ENCODE assay signal across 21 cellular contexts in the genomic region with DNA sequence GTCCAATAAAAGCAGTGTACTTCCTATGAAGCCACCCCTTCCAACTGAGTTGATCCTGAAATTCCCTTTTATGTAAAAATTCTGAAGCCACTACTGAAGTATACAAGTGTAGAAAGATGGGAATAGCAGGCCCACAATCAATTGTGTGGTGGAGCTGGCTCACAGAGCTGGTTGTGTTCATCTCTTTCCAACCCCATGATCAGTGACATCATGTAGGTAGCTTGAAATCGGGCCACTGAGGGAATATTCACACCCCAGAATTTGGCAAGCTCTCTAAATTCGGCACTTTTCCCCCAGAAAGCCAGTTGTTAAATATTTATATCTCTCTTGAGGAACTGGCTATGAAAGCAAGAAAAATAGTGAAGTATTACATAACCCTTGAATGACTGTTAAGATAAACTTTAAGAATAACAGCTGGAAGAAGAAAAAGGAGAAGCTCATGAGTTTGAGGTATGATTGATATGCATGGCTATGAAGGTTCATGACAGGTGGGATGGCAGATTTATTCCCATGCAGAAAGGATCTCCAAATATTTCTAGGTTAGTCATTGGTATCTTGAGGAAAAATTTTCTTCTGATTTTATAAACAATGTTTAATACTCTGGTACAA. TPM values are rescaled to one million over a fixed set of nuclear protein-coding genes. Genes with fewer than 3 reads are reported as not detected.
DNase-seq lines count a peak whose midpoint lies in the region; ATAC-seq and TF ChIP-seq lines count a peak whose summit lies in the region.
"Had no signal": no experiment of that assay in that cellular context is flagged by ENCODE, and none has a peak within 500 bp of the region (broad histone marks: within the 10 kb centered on the region; RNA-seq: fewer than 3 reads in every experiment).

No MANE protein-coding gene starts in this region.

- TF ChIP-seq POLR2A in stomach (IDR thresholded peaks at IDR 0.05): no peak

- 51 to 75% (median 60%) methylated on average over 2 of the region's 2 CpGs for WGBS in stomach, 5 donors

- no peaks in the 10 kb centered on the region for H3K9me3 ChIP-seq in CD4-positive, alpha-beta T cell (ENCODE audit: control insufficient read depth, low read length)
- no peaks in the 10 kb centered on the region for H3K9me3 ChIP-seq in stomach
- H3K9me3 ChIP-seq: colonic mucosa, upper lobe of right lung had no signal

- ATAC-seq in CD4-positive, alpha-beta T cell (ENCODE audit: poor library complexity): no peak
- ATAC-seq in sciatic nerve (peak; percentile 96), left lobe of liver (no peak)
- ATAC-seq in stimulated activated naive B cell treated with anti-CD40 and anti-IgM and Interleukin-4, amounts not matched to agents 10 μg/mL and 1 μg/mL and 100 μg/mL, for 72 hours (replicated peaks): no peak
- ATAC-seq: foreskin keratinocyte; stimulated activated naive CD8-positive, alpha-beta T cell treated with anti-CD3 and anti-CD28 coated beads, Interleukin-15, amount 100 ng/mL, for 72 hours; upper lobe of right lung had no signal

- CTCF ChIA-PET in CD4-positive, alpha-beta T cell (lab: Charles Lee): no interaction called here

- no peak for DNase-seq in CD4-positive, alpha-beta T cell
- DNase-seq in NOMO-1 treated with dmso at 0.1 percent for 144 hours (lab: John Stamatoyannopoulos, UW; ENCODE audit: unreplicated experiment) (peak; percentile 66), choroid plexus epithelial cell (ENCODE audit: low read depth) (peak; percentile 5), sciatic nerve (ENCODE audit: low spot score) (no peak), activated gamma-delta T cell (lab: John Stamatoyannopoulos, UW) (no peak), stomach (no peak), left lobe of liver (ENCODE audit: low spot score) (no peak)
- no peak for DNase-seq in stimulated activated naive B cell treated with anti-CD40 and anti-IgM and Interleukin-4, amounts not matched to agents 10 μg/mL and 1 μg/mL and 100 μg/mL, for 72 hours
- DNase-seq: activated CD4-positive, alpha-beta T cell treated with anti-CD3 and anti-CD28 coated beads, Interleukin-2, amount 50 U/mL, for 4 hours; activated naive CD4-positive, alpha-beta T cell treated with anti-CD3 and anti-CD28 coated beads, Interleukin-2, amount 10 ng/mL, durations not matched to agents 7 days and 5 days; Calu3; colonic mucosa; foreskin keratinocyte; HCEC 1CT; NCI-H1092 treated with DMSO at 0.1 percent for 48 hours; NCI-H526; right cardiac atrium; stimulated activated naive CD8-positive, alpha-beta T cell treated with anti-CD3 and anti-CD28 coated beads, Interleukin-15, amount 100 ng/mL, for 72 hours; SW 1271; upper lobe of right lung had no signal

- TF ChIP-seq CTCF in CD4-positive, alpha-beta T cell (IDR thresholded peaks at IDR 0.05): no peak
- TF ChIP-seq CTCF in choroid plexus epithelial cell (conservative IDR thresholded peaks at IDR 0.05; ENCODE audit: low read depth, low read length) (no peak), stomach (IDR thresholded peaks at IDR 0.05) (no peak)

- H3K27ac ChIP-seq in CD4-positive, alpha-beta T cell (ENCODE audit: low read depth, low read length): no peak overlapping the region
- no peak overlapping the region for H3K27ac ChIP-seq in stomach
- H3K27ac ChIP-seq: colonic mucosa, foreskin keratinocyte, upper lobe of right lung had no signal

- peaks cover 8% of the 10 kb centered on the region for H3K9me3 Mint-ChIP-seq in CD4-positive, alpha-beta T cell
- H3K9me3 Mint-ChIP-seq in stimulated activated naive B cell treated with anti-CD40 and anti-IgM and Interleukin-4, amounts not matched to agents 10 μg/mL and 1 μg/mL and 100 μg/mL, for 72 hours: no peaks in the 10 kb centered on the region

- POLR2A ChIA-PET in CD4-positive, alpha-beta T cell (lab: Charles Lee): interaction anchor here (1.1 to 1.3 kb wide), 4 partner anchors 9 to 26 kb away, joined by 3 to 5 read pairs (median 4); no protein-coding TSS in a partner anchor

- H3K4me3 Mint-ChIP-seq in CD4-positive, alpha-beta T cell: no peak overlapping the region
- H3K4me3 Mint-ChIP-seq in stimulated activated naive B cell treated with anti-CD40 and anti-IgM and Interleukin-4, amounts not matched to agents 10 μg/mL and 1 μg/mL and 100 μg/mL, for 72 hours: no peak overlapping the region
- H3K4me3 Mint-ChIP-seq: activated naive CD4-positive, alpha-beta T cell treated with anti-CD3 and anti-CD28 coated beads, Interleukin-2, amount 10 ng/mL, durations not matched to agents 7 days and 5 days; mesothelial cell of epicardium; stimulated activated naive CD8-positive, alpha-beta T cell treated with anti-CD3 and anti-CD28 coated beads, Interleukin-15, amount 100 ng/mL, for 72 hours had no signal

- H3K27ac Mint-ChIP-seq in CD4-positive, alpha-beta T cell: peak overlapping the region; percentile 73
- H3K27ac Mint-ChIP-seq in stimulated activated naive B cell treated with anti-CD40 and anti-IgM and Interleukin-4, amounts not matched to agents 10 μg/mL and 1 μg/mL and 100 μg/mL, for 72 hours: no peak overlapping the region
- H3K27ac Mint-ChIP-seq: mesothelial cell of epicardium; stimulated activated naive CD8-positive, alpha-beta T cell treated with anti-CD3 and anti-CD28 coated beads, Interleukin-15, amount 100 ng/mL, for 72 hours had no signal

- H3K4me3 ChIP-seq in choroid plexus epithelial cell (ENCODE audit: low read depth, low read length): no peak overlapping the region
- H3K4me3 ChIP-seq in stomach: no peak overlapping the region
- H3K4me3 ChIP-seq: colonic mucosa, upper lobe of right lung had no signal

- peaks cover 52% of the 10 kb centered on the region for H3K36me3 Mint-ChIP-seq in CD4-positive, alpha-beta T cell (ENCODE audit: low read depth)
- no peaks in the 10 kb centered on the region for H3K36me3 Mint-ChIP-seq in stimulated activated naive B cell treated with anti-CD40 and anti-IgM and Interleukin-4, amounts not matched to agents 10 μg/mL and 1 μg/mL and 100 μg/mL, for 72 hours

- H3K27me3 Mint-ChIP-seq in CD4-positive, alpha-beta T cell: no peaks in the 10 kb centered on the region
- peaks cover 0 to 4% of the 10 kb centered on the region in 2 donors for H3K27me3 Mint-ChIP-seq in stimulated activated naive B cell treated with anti-CD40 and anti-IgM and Interleukin-4, amounts not matched to agents 10 μg/mL and 1 μg/mL and 100 μg/mL, for 72 hours
- H3K27me3 Mint-ChIP-seq: activated naive CD4-positive, alpha-beta T cell treated with anti-CD3 and anti-CD28 coated beads, Interleukin-2, amount 10 ng/mL, durations not matched to agents 7 days and 5 days; stimulated activated naive CD8-positive, alpha-beta T cell treated with anti-CD3 and anti-CD28 coated beads, Interleukin-15, amount 100 ng/mL, for 72 hours had no signal

- peaks cover 0 to 14% (median 0%) of the 10 kb centered on the region in 4 donors for H3K4me1 ChIP-seq in stomach
- H3K4me1 ChIP-seq: colonic mucosa, foreskin keratinocyte, upper lobe of right lung had no signal

- no peaks in the 10 kb centered on the region for H3K27me3 ChIP-seq in CD4-positive, alpha-beta T cell (ENCODE audit: control insufficient read depth, insufficient read depth, low read length)
- H3K27me3 ChIP-seq in stomach: no peaks in the 10 kb centered on the region
- H3K27me3 ChIP-seq: colonic mucosa, upper lobe of right lung had no signal

- TF ChIP-seq EP300 in stomach (IDR thresholded peaks at IDR 0.05): no peak

- H3K4me1 Mint-ChIP-seq in CD4-positive, alpha-beta T cell (ENCODE audit: low read depth): peaks cover 88% of the 10 kb centered on the region
- H3K4me1 Mint-ChIP-seq in stimulated activated naive B cell treated with anti-CD40 and anti-IgM and Interleukin-4, amounts not matched to agents 10 μg/mL and 1 μg/mL and 100 μg/mL, for 72 hours: peaks cover 0 to 6% of the 10 kb centered on the region in 2 donors
- H3K4me1 Mint-ChIP-seq: mesothelial cell of epicardium had no signal

- H3K36me3 ChIP-seq in stomach: no peaks in the 10 kb centered on the region
- H3K36me3 ChIP-seq: colonic mucosa, upper lobe of right lung had no signal

- intact Hi-C loops in CD4-positive, alpha-beta T cell (cut with DNase I, micrococcal nuclease): no loop called here
- intact Hi-C loops in sciatic nerve (cut with DNase I) (no loop called here), stomach (cut with DNase I; ENCODE audit: low total_unique reads) (no loop called here)

RNA-seq across cellular contexts. Expression of a gene that starts 38.9 kb away (rescaled TPM):
- total RNA-seq in CD4-positive, alpha-beta T cell: 10 to 100 TPM; 46.4 TPM
- total RNA-seq in sciatic nerve (7.0 TPM), stomach (10 to 100 TPM in 4 of 5 donors, 1 to 10 TPM in 1; 8.9 to 19.8 (median 14.9) TPM), left lobe of liver (0.40 TPM)
- polyA plus RNA-seq in stomach: 1 to 10 TPM in 1 of 3 donors, under 1 TPM in 2; 0.40 to 1.1 (median 0.92) TPM
- total RNA-seq: foreskin keratinocyte had no signal
- polyA plus RNA-seq: foreskin keratinocyte had no signal

Comparison
In these comparisons a context has a peak if more than half of its experiments do, and no peak if none do; other contexts are left out.
1. DNase-seq: peak in NOMO-1 treated with dmso at 0.1 percent for 144 hours (single experiment) and choroid plexus epithelial cell (single experiment); none in CD4-positive, alpha-beta T cell (0 of 10), sciatic nerve (single experiment), stimulated activated naive B cell treated with anti-CD40 and anti-IgM and Interleukin-4, amounts not matched to agents 10 μg/mL and 1 μg/mL and 100 μg/mL, for 72 hours (single experiment), activated gamma-delta T cell (single experiment), stomach (single experiment) and left lobe of liver (single experiment).